10 cellular contexts compared by ENCODE assay signal in genomic region chr3:130097690-130098638, GRCh38. TPM values are rescaled to one million over a fixed set of nuclear protein-coding genes. Genes with fewer than 3 reads are reported as not detected.
DNase-seq lines count a peak whose midpoint lies in the region; ATAC-seq and TF ChIP-seq lines count a peak whose summit lies in the region.
"Not testable (repeated sequence)": the region's sequence is repeated elsewhere in the genome, so short reads cannot be mapped to it uniquely, and the experiment has no call there.
"Had no signal": no experiment of that assay in that cellular context is flagged by ENCODE, and none has a peak within 500 bp of the region (broad histone marks: within the 10 kb centered on the region; RNA-seq: fewer than 3 reads in every experiment).

No MANE protein-coding gene starts in this region.

- H3K9ac ChIP-seq in DND-41 (ENCODE audit: low read depth, low read length); endodermal cell (ENCODE audit: extremely low read depth, low read length, poor library complexity, severe bottlenecking): not testable (repeated sequence)

- not testable (repeated sequence) for H3K27me3 Mint-ChIP-seq in T-helper 17 cell; activated naive CD8-positive, alpha-beta T cell treated with anti-CD3 and anti-CD28 coated beads, Interleukin-2, amount 10 ng/mL, durations not matched to agents 7 days and 5 days; endodermal cell (ENCODE audit: insufficient read depth); progenitor cell of endocrine pancreas; type B pancreatic cell

- not testable (repeated sequence) for H3K4me2 ChIP-seq in DND-41 (ENCODE audit: insufficient read depth, low read length)

- WGBS in endodermal cell (ENCODE audit: insufficient coverage in 1 of 2, insufficient read length in 1 of 2), 2 experiments: 33 to 70% methylated on average over 3 to 14 of the region's 16 CpGs

- H3K4me1 ChIP-seq in DND-41 (ENCODE audit: insufficient read depth, low read length): peaks cover 14% of the 10 kb centered on the region
- not testable (repeated sequence) for H3K4me1 ChIP-seq in endodermal cell (ENCODE audit: control insufficient read depth, insufficient read depth, low read length)

- H3K9me3 Mint-ChIP-seq in activated naive CD8-positive, alpha-beta T cell treated with anti-CD3 and anti-CD28 coated beads, Interleukin-2, amount 10 ng/mL, durations not matched to agents 7 days and 5 days; endodermal cell; progenitor cell of endocrine pancreas (ENCODE audit: low read depth); type B pancreatic cell: not testable (repeated sequence)

- H3K27me3 ChIP-seq in DND-41 (ENCODE audit: insufficient read depth, low read length, poor library complexity); endodermal cell (ENCODE audit: control insufficient read depth, insufficient read depth, low read length, poor library complexity, severe bottlenecking): not testable (repeated sequence)

- TF ChIP-seq CTCF in DND-41 (IDR thresholded peaks at IDR 0.05; ENCODE audit: borderline replicate concordance, extremely low read depth, low read length, poor library complexity, severe bottlenecking) (peak; percentile 53), NB4 (IDR thresholded peaks at IDR 0.05; ENCODE audit: low read depth, low read length) (peak; percentile 4), endodermal cell (conservative IDR thresholded peaks at IDR 0.05) (peak; percentile 72), progenitor cell of endocrine pancreas (IDR thresholded peaks at IDR 0.05; ENCODE audit: unreplicated experiment) (peak; percentile 59), type B pancreatic cell (conservative IDR thresholded peaks at IDR 0.05) (peak; percentile 68)

- H3K27ac ChIP-seq in DND-41 (ENCODE audit: low read length); endodermal cell (ENCODE audit: low read depth, low read length): not testable (repeated sequence)

- not testable (repeated sequence) for H3K36me3 Mint-ChIP-seq in T-helper 17 cell (ENCODE audit: low read depth); activated naive CD8-positive, alpha-beta T cell treated with anti-CD3 and anti-CD28 coated beads, Interleukin-2, amount 10 ng/mL, durations not matched to agents 7 days and 5 days; endodermal cell (ENCODE audit: low read depth); progenitor cell of endocrine pancreas (ENCODE audit: insufficient read depth); type B pancreatic cell

- POLR2A ChIA-PET in activated naive CD8-positive, alpha-beta T cell treated with anti-CD3 and anti-CD28 coated beads, Interleukin-2, amount 10 ng/mL, durations not matched to agents 7 days and 5 days (lab: Charles Lee): not testable (repeated sequence)

- not testable (repeated sequence) for ATAC-seq in DND-41 (ENCODE audit: insufficient read depth, low read depth); T-helper 17 cell; activated naive CD8-positive, alpha-beta T cell treated with anti-CD3 and anti-CD28 coated beads, Interleukin-2, amount 10 ng/mL, durations not matched to agents 7 days and 5 days (ENCODE audit: low read depth)

- H3K4me3 ChIP-seq in DND-41 (ENCODE audit: low read depth in 1 of 2, low read length in 2 of 2); NB4 (ENCODE audit: low read depth, low read length); endodermal cell (ENCODE audit: low read length): not testable (repeated sequence)

- TF ChIP-seq POLR2A in NB4 (IDR thresholded peaks at IDR 0.05; ENCODE audit: extremely low read depth, insufficient read length): not testable (repeated sequence)

- not testable (repeated sequence) for H4K20me1 ChIP-seq in DND-41 (ENCODE audit: insufficient read depth, low read length)

- H3K79me2 ChIP-seq in DND-41 (ENCODE audit: insufficient read depth, low read length): not testable (repeated sequence)

- H3K27ac Mint-ChIP-seq in T-helper 17 cell: peak overlapping the region; percentile 67
- H3K27ac Mint-ChIP-seq in activated naive CD8-positive, alpha-beta T cell treated with anti-CD3 and anti-CD28 coated beads, Interleukin-2, amount 10 ng/mL, durations not matched to agents 7 days and 5 days; endodermal cell; progenitor cell of endocrine pancreas; type B pancreatic cell: not testable (repeated sequence)

- not testable (repeated sequence) for H2AFZ ChIP-seq in DND-41 (ENCODE audit: low read depth, low read length)

- H3K4me1 Mint-ChIP-seq in T-helper 17 cell: peaks cover 13% of the 10 kb centered on the region
- peaks cover 14% of the 10 kb centered on the region for H3K4me1 Mint-ChIP-seq in activated naive CD8-positive, alpha-beta T cell treated with anti-CD3 and anti-CD28 coated beads, Interleukin-2, amount 10 ng/mL, durations not matched to agents 7 days and 5 days
- not testable (repeated sequence) for H3K4me1 Mint-ChIP-seq in endodermal cell; progenitor cell of endocrine pancreas (ENCODE audit: low read depth); type B pancreatic cell (ENCODE audit: unreplicated experiment)

- peak; percentile 40 for DNase-seq in DND-41
- DNase-seq in NB4 (ENCODE audit: low read depth): peak; percentile 32
- DNase-seq in T-helper 17 cell: peak in 2 of 3 donors; percentile 30 to 55
- DNase-seq in activated naive CD8-positive, alpha-beta T cell treated with anti-CD3 and anti-CD28 coated beads, Interleukin-2, amount 10 ng/mL, durations not matched to agents 7 days and 5 days: peak; percentile 74
- DNase-seq in endodermal cell; type B pancreatic cell (ENCODE audit: extremely low spot score, unreplicated experiment): not testable (repeated sequence)
- DNase-seq in left kidney (ENCODE audit: low read depth, low spot score): peak; percentile 21
- DNase-seq in progenitor cell of endocrine pancreas (ENCODE audit: low spot score, unreplicated experiment): peak; percentile 33

- H3K36me3 ChIP-seq in DND-41 (ENCODE audit: insufficient read depth, low read length); endodermal cell (ENCODE audit: control insufficient read depth, insufficient read depth, low read length): not testable (repeated sequence)

- not testable (repeated sequence) for H3K9me3 ChIP-seq in DND-41 (ENCODE audit: insufficient read depth, low read length, severe bottlenecking); T-helper 17 cell (ENCODE audit: control insufficient read depth, low read length, poor library complexity, severe bottlenecking); endodermal cell (ENCODE audit: control insufficient read depth, low read length)

- H3K4me3 Mint-ChIP-seq in T-helper 17 cell; activated naive CD8-positive, alpha-beta T cell treated with anti-CD3 and anti-CD28 coated beads, Interleukin-2, amount 10 ng/mL, durations not matched to agents 7 days and 5 days; endodermal cell; progenitor cell of endocrine pancreas (ENCODE audit: low read depth); type B pancreatic cell: not testable (repeated sequence)

RNA-seq across cellular contexts. Expression of gene ALG1L2, which starts 16.3 kb away (rescaled TPM):
- total RNA-seq in T-helper 17 cell (1 to 10 TPM; 1.0 to 1.9 TPM), endodermal cell (10 to 100 TPM in 1 of 2 donors, 1 to 10 TPM in 1; 5.2 to 10.1 TPM), progenitor cell of endocrine pancreas (3.5 and 3.9 TPM in 2 replicates), type B pancreatic cell (ENCODE audit: low replicate concordance) (1.4 and 2.1 TPM in 2 replicates)
- 1 to 10 TPM; 1.8 to 2.7 TPM for total RNA-seq in activated naive CD8-positive, alpha-beta T cell treated with anti-CD3 and anti-CD28 coated beads, Interleukin-2, amount 10 ng/mL, durations not matched to agents 7 days and 5 days
- polyA plus RNA-seq in endodermal cell (2013, experiment 1 of 2): 0.93 TPM
- polyA plus RNA-seq in endodermal cell (2013, experiment 2 of 2): 0.87 TPM
- total RNA-seq: esophagus mucosa, subcutaneous adipose tissue had no signal

Comparison
In these comparisons a context has a peak if more than half of its experiments do, and no peak if none do; other contexts are left out.
1. CTCF ChIP-seq: peak in every context shown above with its lines; median percentile 72 in endodermal cell; 68 in type B pancreatic cell; 59 in progenitor cell of endocrine pancreas; 53 in DND-41; 4 in NB4.